36 cellular contexts compared by ENCODE assay signal in the genomic region with DNA sequence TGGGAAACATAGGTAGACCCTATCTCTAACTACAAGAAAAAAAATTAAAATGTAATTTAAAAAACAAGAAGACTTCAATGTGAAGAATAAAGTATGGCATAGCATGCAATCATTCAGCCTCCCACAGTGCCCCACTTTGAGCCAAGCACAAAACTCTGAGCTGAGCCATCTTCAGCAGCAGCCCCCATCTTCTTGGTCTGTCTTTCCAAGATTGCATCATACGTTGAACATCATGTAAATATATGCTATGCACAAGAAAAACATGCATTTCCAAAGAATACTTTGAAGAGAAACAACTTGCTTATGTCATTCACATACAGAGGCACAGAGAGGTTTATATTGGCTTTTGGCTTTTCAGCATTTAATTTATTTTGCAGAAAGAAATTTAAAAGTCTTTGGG.
"Had no signal": no experiment of that assay in that cellular context is flagged by ENCODE, and none has a peak within 500 bp of the region (broad histone marks: within the 10 kb centered on the region; RNA-seq: fewer than 3 reads in every experiment).

No MANE protein-coding gene starts in this region.

- H3K36me3 Mint-ChIP-seq: activated CD4-positive, alpha-beta memory T cell treated with anti-CD3 and anti-CD28 coated beads for 36 hours; activated naive CD4-positive, alpha-beta T cell treated with anti-CD3 and anti-CD28 coated beads, Interleukin-2, amount 50 U/mL, for 72 hours; activated naive CD8-positive, alpha-beta T cell treated with anti-CD3 and anti-CD28 coated beads for 36 hours had no signal

- H3K4me1 ChIP-seq: adrenal gland, body of pancreas, breast epithelium had no signal

- DNase-seq: activated B cell treated with CpG ODN at 0.5 μM for 24 hours; activated CD4-positive, alpha-beta memory T cell treated with anti-CD3 and anti-CD28 coated beads for 36 hours; activated CD4-positive, alpha-beta T cell treated with anti-CD3 and anti-CD28 coated beads for 4 hours; activated CD4-positive, alpha-beta T cell treated with anti-CD3 and anti-CD28 coated beads, Interleukin-2, amount 10 ng/mL, durations not matched to agents 24 days and 14 days; activated CD4-positive, alpha-beta T cell treated with anti-CD3 and anti-CD28 coated beads, Interleukin-2, amount 50 U/mL, for 1 hour; activated CD4-positive, alpha-beta T cell treated with anti-CD3 and anti-CD28 coated beads, Interleukin-2, amount 50 U/mL, for 4 hours; activated CD4-positive, CD25-positive, alpha-beta regulatory T cell treated with anti-CD3 and anti-CD28 coated beads, Interleukin-2, amount 50 U/mL, for 72 hours; activated CD8-positive, alpha-beta memory T cell treated with anti-CD3 and anti-CD28 coated beads, Interleukin-2, amount 50 U/mL, for 4 hours; activated CD8-positive, alpha-beta T cell treated with anti-CD3 and anti-CD28 coated beads for 36 hours; activated effector memory CD4-positive, alpha-beta T cell treated with anti-CD3 and anti-CD28 coated beads, Interleukin-2, amount 50 U/mL, for 16 hours; activated gamma-delta T cell treated with Interleukin-2 at 50 U/mL for 16 hours; activated naive CD4-positive, alpha-beta T cell; activated naive CD4-positive, alpha-beta T cell treated with anti-CD3 and anti-CD28 coated beads for 36 hours; activated naive CD4-positive, alpha-beta T cell treated with anti-CD3 and anti-CD28 coated beads, Interleukin-2, amount 50 U/mL, for 16 hours; activated naive CD8-positive, alpha-beta T cell treated with anti-CD3 and anti-CD28 coated beads for 36 hours; activated T-cell treated with anti-CD3 and anti-CD28 coated beads for 4 hours; activated T-cell treated with anti-CD3 and anti-CD28 coated beads, Interleukin-2, amount 50 U/mL, for 1 hour; activated T-cell treated with anti-CD3 and anti-CD28 coated beads, Interleukin-2, amount 50 U/mL, for 4 hours; activated T-cell treated with anti-CD3 and anti-CD28 coated beads, Interleukin-2, amount 50 U/mL, for 72 hours; adrenal gland; amniotic stem cell; aorta; body of pancreas; brain microvascular endothelial cell; central memory CD4-positive, alpha-beta T cell; T-helper 2 cell; T-helper 9 cell had no signal

- H3K4me3 Mint-ChIP-seq: activated B cell treated with CpG ODN at 0.5 μM for 24 hours; activated CD4-positive, alpha-beta memory T cell treated with anti-CD3 and anti-CD28 coated beads for 36 hours; activated CD4-positive, alpha-beta T cell treated with anti-CD3 and anti-CD28 coated beads, Interleukin-2, amount 10 ng/mL, durations not matched to agents 24 days and 14 days; activated CD8-positive, alpha-beta T cell treated with anti-CD3 and anti-CD28 coated beads for 36 hours; activated naive CD4-positive, alpha-beta T cell treated with anti-CD3 and anti-CD28 coated beads for 36 hours; activated naive CD8-positive, alpha-beta T cell treated with anti-CD3 and anti-CD28 coated beads for 36 hours; activated T-cell treated with anti-CD3 and anti-CD28 coated beads, Interleukin-2, amount 50 U/mL, for 4 hours; activated T-cell treated with anti-CD3 and anti-CD28 coated beads, Interleukin-2, amount 50 U/mL, for 72 hours; activated T-helper 1 cell treated with anti-CD3 and anti-CD28 coated beads, Interleukin-12 subunit alpha, Interleukin-12 subunit beta, Interleukin-2, Interleukin-4 antibody, amounts not matched to agents 30 ng/mL and 10 ng/mL and 1 ng/mL, durations not matched to agents 14 hours and 24 hours and 36 hours; activated T-helper 17 cell treated with anti-CD3 and anti-CD28 coated beads, Interleukin-2, amount 50 U/mL, for 72 hours; T-helper 2 cell treated with Interferon-gamma antibody and Interleukin-4, amounts not matched to agents 5 μg/mL and 100 μg/mL, for 36 hours had no signal

- H3K4me3 ChIP-seq: adrenal gland, body of pancreas, breast epithelium had no signal

- H3K27me3 Mint-ChIP-seq: activated CD4-positive, alpha-beta memory T cell treated with anti-CD3 and anti-CD28 coated beads for 36 hours; activated CD8-positive, alpha-beta T cell treated with anti-CD3 and anti-CD28 coated beads for 36 hours; activated naive CD8-positive, alpha-beta T cell treated with anti-CD3 and anti-CD28 coated beads for 36 hours had no signal

- H3K9me3 ChIP-seq: adrenal gland, body of pancreas, breast epithelium had no signal

- H3K27ac ChIP-seq: adrenal gland, body of pancreas, brain microvascular endothelial cell, breast epithelium, VCaP had no signal

- H3K9me3 Mint-ChIP-seq: activated B cell treated with CpG ODN at 0.5 μM for 24 hours; activated CD4-positive, alpha-beta memory T cell treated with anti-CD3 and anti-CD28 coated beads for 36 hours; activated CD8-positive, alpha-beta T cell treated with anti-CD3 and anti-CD28 coated beads for 36 hours; activated naive CD4-positive, alpha-beta T cell treated with anti-CD3 and anti-CD28 coated beads for 36 hours; activated naive CD4-positive, alpha-beta T cell treated with anti-CD3 and anti-CD28 coated beads, Interleukin-2, amount 50 U/mL, for 72 hours; activated naive CD8-positive, alpha-beta T cell treated with anti-CD3 and anti-CD28 coated beads for 36 hours; activated T-cell treated with anti-CD3 and anti-CD28 coated beads, Interleukin-2, amount 50 U/mL, for 4 hours; activated T-cell treated with anti-CD3 and anti-CD28 coated beads, Interleukin-2, amount 50 U/mL, for 72 hours; activated T-helper 1 cell treated with anti-CD3 and anti-CD28 coated beads, Interleukin-12 subunit alpha, Interleukin-12 subunit beta, Interleukin-2, Interleukin-4 antibody, amounts not matched to agents 30 ng/mL and 10 ng/mL and 1 ng/mL, durations not matched to agents 14 hours and 24 hours and 36 hours; activated T-helper 17 cell treated with anti-CD3 and anti-CD28 coated beads, Interleukin-2, amount 50 U/mL, for 72 hours; T-helper 2 cell treated with Interferon-gamma antibody and Interleukin-4, amounts not matched to agents 5 μg/mL and 100 μg/mL, for 36 hours had no signal

- H3K36me3 ChIP-seq: adrenal gland, brain microvascular endothelial cell, breast epithelium had no signal

- H3K27ac Mint-ChIP-seq: activated B cell treated with CpG ODN at 0.5 μM for 24 hours; activated CD4-positive, alpha-beta memory T cell treated with anti-CD3 and anti-CD28 coated beads for 36 hours; activated CD4-positive, alpha-beta T cell treated with anti-CD3 and anti-CD28 coated beads, Interleukin-2, amount 10 ng/mL, durations not matched to agents 24 days and 14 days; activated CD8-positive, alpha-beta T cell treated with anti-CD3 and anti-CD28 coated beads for 36 hours; activated naive CD4-positive, alpha-beta T cell treated with anti-CD3 and anti-CD28 coated beads for 36 hours; activated naive CD4-positive, alpha-beta T cell treated with anti-CD3 and anti-CD28 coated beads, Interleukin-2, amount 50 U/mL, for 72 hours; activated naive CD8-positive, alpha-beta T cell treated with anti-CD3 and anti-CD28 coated beads for 36 hours; activated T-cell treated with anti-CD3 and anti-CD28 coated beads, Interleukin-2, amount 50 U/mL, for 72 hours; activated T-helper 1 cell treated with anti-CD3 and anti-CD28 coated beads, Interleukin-12 subunit alpha, Interleukin-12 subunit beta, Interleukin-2, Interleukin-4 antibody, amounts not matched to agents 30 ng/mL and 10 ng/mL and 1 ng/mL, durations not matched to agents 14 hours and 24 hours and 36 hours; activated T-helper 17 cell treated with anti-CD3 and anti-CD28 coated beads, Interleukin-2, amount 50 U/mL, for 72 hours; T-helper 2 cell treated with Interferon-gamma antibody and Interleukin-4, amounts not matched to agents 5 μg/mL and 100 μg/mL, for 36 hours had no signal

- ATAC-seq: activated CD8-positive, alpha-beta T cell treated with anti-CD3 and anti-CD28 coated beads for 36 hours; activated naive CD4-positive, alpha-beta T cell treated with anti-CD3 and anti-CD28 coated beads, Interleukin-2, amount 50 U/mL, for 72 hours; activated T-cell treated with anti-CD3 and anti-CD28 coated beads, Interleukin-2, amount 50 U/mL, for 4 hours; activated T-cell treated with anti-CD3 and anti-CD28 coated beads, Interleukin-2, amount 50 U/mL, for 72 hours; activated T-helper 17 cell treated with anti-CD3 and anti-CD28 coated beads, Interleukin-2, amount 50 U/mL, for 72 hours; body of pancreas had no signal

- H3K4me1 Mint-ChIP-seq: activated B cell treated with CpG ODN at 0.5 μM for 24 hours; activated naive CD8-positive, alpha-beta T cell treated with anti-CD3 and anti-CD28 coated beads for 36 hours had no signal

- FAIRE-seq: astrocyte, colon, TTC549 had no signal

- H3K27me3 ChIP-seq: adrenal gland, body of pancreas, brain microvascular endothelial cell, breast epithelium had no signal
